1 cellular context compared by ENCODE assay signal in the genomic region with DNA sequence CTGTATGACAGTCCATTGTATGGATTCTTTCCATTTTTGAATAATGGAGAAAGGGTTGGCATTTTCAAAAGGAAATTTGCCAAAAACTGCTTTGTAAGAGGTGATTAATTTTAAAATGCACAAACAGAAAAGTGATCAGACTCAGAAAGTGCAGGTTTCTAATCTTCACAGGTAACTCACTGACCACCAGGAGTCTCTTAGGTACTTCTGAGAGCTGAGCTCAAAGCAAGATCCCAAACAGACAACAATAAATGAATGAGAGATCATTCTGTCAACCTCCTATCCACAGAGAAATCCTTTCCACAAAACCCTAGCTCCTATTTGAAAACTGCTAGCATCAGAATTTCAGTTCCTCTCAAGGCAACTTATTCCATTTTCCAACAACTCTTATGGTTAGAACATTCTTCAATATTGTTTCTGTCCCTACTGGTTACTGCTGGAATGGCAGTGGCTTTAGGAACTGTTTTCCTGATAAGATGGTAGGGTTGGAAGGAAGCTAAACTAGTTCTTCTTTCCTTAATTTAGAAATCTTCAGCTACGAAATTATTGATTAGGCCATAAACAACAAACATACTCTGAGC.
TF ChIP-seq lines count a peak whose summit lies in the region.

No MANE protein-coding gene starts in this region.

TF ChIP-seq in HCT116, 20 proteins besides CTCF, POLR2A, EP300 and RAD21 (continued from another document):
- TF ChIP-seq, protein P1, sequence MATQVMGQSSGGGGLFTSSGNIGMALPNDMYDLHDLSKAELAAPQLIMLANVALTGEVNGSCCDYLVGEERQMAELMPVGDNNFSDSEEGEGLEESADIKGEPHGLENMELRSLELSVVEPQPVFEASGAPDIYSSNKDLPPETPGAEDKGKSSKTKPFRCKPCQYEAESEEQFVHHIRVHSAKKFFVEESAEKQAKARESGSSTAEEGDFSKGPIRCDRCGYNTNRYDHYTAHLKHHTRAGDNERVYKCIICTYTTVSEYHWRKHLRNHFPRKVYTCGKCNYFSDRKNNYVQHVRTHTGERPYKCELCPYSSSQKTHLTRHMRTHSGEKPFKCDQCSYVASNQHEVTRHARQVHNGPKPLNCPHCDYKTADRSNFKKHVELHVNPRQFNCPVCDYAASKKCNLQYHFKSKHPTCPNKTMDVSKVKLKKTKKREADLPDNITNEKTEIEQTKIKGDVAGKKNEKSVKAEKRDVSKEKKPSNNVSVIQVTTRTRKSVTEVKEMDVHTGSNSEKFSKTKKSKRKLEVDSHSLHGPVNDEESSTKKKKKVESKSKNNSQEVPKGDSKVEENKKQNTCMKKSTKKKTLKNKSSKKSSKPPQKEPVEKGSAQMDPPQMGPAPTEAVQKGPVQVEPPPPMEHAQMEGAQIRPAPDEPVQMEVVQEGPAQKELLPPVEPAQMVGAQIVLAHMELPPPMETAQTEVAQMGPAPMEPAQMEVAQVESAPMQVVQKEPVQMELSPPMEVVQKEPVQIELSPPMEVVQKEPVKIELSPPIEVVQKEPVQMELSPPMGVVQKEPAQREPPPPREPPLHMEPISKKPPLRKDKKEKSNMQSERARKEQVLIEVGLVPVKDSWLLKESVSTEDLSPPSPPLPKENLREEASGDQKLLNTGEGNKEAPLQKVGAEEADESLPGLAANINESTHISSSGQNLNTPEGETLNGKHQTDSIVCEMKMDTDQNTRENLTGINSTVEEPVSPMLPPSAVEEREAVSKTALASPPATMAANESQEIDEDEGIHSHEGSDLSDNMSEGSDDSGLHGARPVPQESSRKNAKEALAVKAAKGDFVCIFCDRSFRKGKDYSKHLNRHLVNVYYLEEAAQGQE (IDR thresholded peaks at IDR 0.05; ENCODE audit: low read depth): no peak
- TF ChIP-seq SIN3A (IDR thresholded peaks at IDR 0.05; ENCODE audit: low read depth): no peak
- TF ChIP-seq CBX3 (IDR thresholded peaks at IDR 0.05; ENCODE audit: low read depth): no peak
- no peak for TF ChIP-seq CEBPB (IDR thresholded peaks at IDR 0.05; ENCODE audit: low read depth)
- no peak for TF ChIP-seq EGR1 (IDR thresholded peaks at IDR 0.05; ENCODE audit: low read depth)
